In the genomic region with DNA sequence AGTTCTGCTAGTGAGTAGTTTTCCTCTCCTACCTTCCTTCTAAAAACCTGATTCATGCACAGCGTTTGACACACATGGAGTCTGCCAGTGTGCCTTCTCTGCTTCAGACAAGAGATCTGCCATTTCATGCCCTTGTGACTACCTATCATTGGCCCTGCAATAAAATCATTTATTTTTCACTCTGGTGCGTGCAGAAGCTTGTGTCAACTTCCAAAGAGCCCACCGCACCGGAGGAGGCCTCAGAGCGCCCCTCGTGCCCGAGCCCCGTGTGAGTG, we compare ENCODE assay signal across 9 cellular contexts. TPM values are rescaled to one million over a fixed set of nuclear protein-coding genes. Genes with fewer than 3 reads are reported as not detected.
DNase-seq lines count a peak whose midpoint lies in the region; ATAC-seq and TF ChIP-seq lines count a peak whose summit lies in the region.
"Had no signal": no experiment of that assay in that cellular context is flagged by ENCODE, and none has a peak within 500 bp of the region (broad histone marks: within the 10 kb centered on the region; RNA-seq: fewer than 3 reads in every experiment).

No MANE protein-coding gene starts in this region.

- H3K4me1 ChIP-seq in left ventricle myocardium inferior (peaks cover 80% of the 10 kb centered on the region), tibial artery (peaks cover 0 to 52% (median 10%) of the 10 kb centered on the region in 4 donors)
- H3K4me1 ChIP-seq in effector memory CD4-positive, alpha-beta T cell (ENCODE audit: control insufficient read depth, insufficient read depth, low read length, poor library complexity, severe bottlenecking), result peaks cover 31% of the 10 kb centered on the region

- H3K27ac ChIP-seq in left ventricle myocardium inferior (replicated peaks) (peak overlapping the region; percentile 54), tibial artery (peak overlapping the region; percentile 15 to 33)
- H3K27ac ChIP-seq in effector memory CD4-positive, alpha-beta T cell (ENCODE audit: insufficient read depth, low read length, poor library complexity, severe bottlenecking), result no peak overlapping the region

- POLR2A ChIA-PET in activated CD8-positive, alpha-beta T cell treated with anti-CD3 and anti-CD28 coated beads, Interleukin-2, amount 10 ng/mL, durations not matched to agents 7 days and 5 days (lab: Charles Lee), result interaction anchor here (1.2 to 11.0 kb wide), 3 partner anchors 8 to 69 kb away, joined by 3 to 158 read pairs (median 3); a partner anchor contains a TSS

- H3K36me3 ChIP-seq in left ventricle myocardium inferior, result peaks cover 91% of the 10 kb centered on the region
- peaks cover 57 to 99% (median 88%) of the 10 kb centered on the region in 3 donors for H3K36me3 ChIP-seq in tibial artery
- peaks cover 70% of the 10 kb centered on the region for H3K36me3 ChIP-seq in effector memory CD4-positive, alpha-beta T cell (ENCODE audit: control insufficient read depth, insufficient read depth, low read length)

- DNase-seq in left ventricle myocardium inferior, result no peak
- DNase-seq in Right ventricle myocardium superior, result no peak
- no peak for DNase-seq in activated CD8-positive, alpha-beta T cell treated with anti-CD3 and anti-CD28 coated beads, Interleukin-2, amount 10 ng/mL, durations not matched to agents 7 days and 5 days
- DNase-seq in memory B cell (ENCODE audit: low spot score in 2 of 2), result no peak
- no peak for DNase-seq in tibial artery
- no peak for DNase-seq in effector memory CD4-positive, alpha-beta T cell
- DNase-seq in lower leg skin (ENCODE audit: low spot score in 2 of 2), result no peak

- TF ChIP-seq POLR2A in lower leg skin (IDR thresholded peaks at IDR 0.05), result no peak

- H3K9me3 Mint-ChIP-seq in activated CD8-positive, alpha-beta T cell treated with anti-CD3 and anti-CD28 coated beads, Interleukin-2, amount 10 ng/mL, durations not matched to agents 7 days and 5 days (ENCODE audit: insufficient read depth), result no peaks in the 10 kb centered on the region
- H3K9me3 Mint-ChIP-seq in memory B cell, result no peaks in the 10 kb centered on the region

- CTCF ChIA-PET in activated CD8-positive, alpha-beta T cell treated with anti-CD3 and anti-CD28 coated beads, Interleukin-2, amount 10 ng/mL, durations not matched to agents 7 days and 5 days (lab: Charles Lee), result no interaction called here

- H3K9me3 ChIP-seq in left ventricle myocardium inferior (replicated peaks) (no peaks in the 10 kb centered on the region), tibial artery (no peaks in the 10 kb centered on the region)
- no peaks in the 10 kb centered on the region for H3K9me3 ChIP-seq in effector memory CD4-positive, alpha-beta T cell (ENCODE audit: control insufficient read depth, low read length)

- H3K27me3 ChIP-seq in left ventricle myocardium inferior (ENCODE audit: low read depth), result no peaks in the 10 kb centered on the region
- H3K27me3 ChIP-seq in tibial artery, result no peaks in the 10 kb centered on the region
- no peaks in the 10 kb centered on the region for H3K27me3 ChIP-seq in effector memory CD4-positive, alpha-beta T cell (replicated peaks; ENCODE audit: control insufficient read depth, insufficient read depth, low read length, poor library complexity, severe bottlenecking)

- H3K4me3 ChIP-seq in left ventricle myocardium inferior, result no peak overlapping the region
- H3K4me3 ChIP-seq in tibial artery, result no peak overlapping the region
- no peak overlapping the region for H3K4me3 ChIP-seq in effector memory CD4-positive, alpha-beta T cell (ENCODE audit: insufficient read depth, low read depth, low read length, poor library complexity, severe bottlenecking)
- no peak overlapping the region for H3K4me3 ChIP-seq in lower leg skin (ENCODE audit: low read depth, poor library complexity, severe bottlenecking)
- H3K4me3 ChIP-seq: coronary artery had no signal

- H3K27ac Mint-ChIP-seq in activated CD8-positive, alpha-beta T cell treated with anti-CD3 and anti-CD28 coated beads, Interleukin-2, amount 10 ng/mL, durations not matched to agents 7 days and 5 days, result peak overlapping the region; percentile 69
- H3K27ac Mint-ChIP-seq in memory B cell, result peak overlapping the region; percentile 72

- peaks cover 63% of the 10 kb centered on the region for H3K4me1 Mint-ChIP-seq in activated CD8-positive, alpha-beta T cell treated with anti-CD3 and anti-CD28 coated beads, Interleukin-2, amount 10 ng/mL, durations not matched to agents 7 days and 5 days (ENCODE audit: low read depth)
- H3K4me1 Mint-ChIP-seq in memory B cell, result peaks cover 12% of the 10 kb centered on the region

- TF ChIP-seq CTCF in left ventricle myocardium inferior (IDR thresholded peaks at IDR 0.05; ENCODE audit: borderline replicate concordance) (no peak), tibial artery (IDR thresholded peaks at IDR 0.05) (no peak), lower leg skin (IDR thresholded peaks at IDR 0.05) (no peak)

- H3K27me3 Mint-ChIP-seq in activated CD8-positive, alpha-beta T cell treated with anti-CD3 and anti-CD28 coated beads, Interleukin-2, amount 10 ng/mL, durations not matched to agents 7 days and 5 days (ENCODE audit: low read depth), result no peaks in the 10 kb centered on the region
- H3K27me3 Mint-ChIP-seq in memory B cell, result no peaks in the 10 kb centered on the region

- intact Hi-C loops in left ventricle myocardium inferior (cut with micrococcal nuclease) (no loop called here), Right ventricle myocardium superior (cut with DNase I) (loop anchor here (10.0 kb wide), 1 partner anchor 115 kb away; no protein-coding TSS in a partner anchor), tibial artery (cut with DNase I; ENCODE audit: low total_unique reads) (no loop called here), lower leg skin (cut with DNase I; ENCODE audit: low total_unique reads) (no loop called here)

- H3K36me3 Mint-ChIP-seq in activated CD8-positive, alpha-beta T cell treated with anti-CD3 and anti-CD28 coated beads, Interleukin-2, amount 10 ng/mL, durations not matched to agents 7 days and 5 days (ENCODE audit: low read depth), result peaks cover 71% of the 10 kb centered on the region
- H3K36me3 Mint-ChIP-seq in memory B cell, result peaks cover 48% of the 10 kb centered on the region

- ATAC-seq in Right ventricle myocardium superior (ENCODE audit: poor library complexity), result no peak
- no peak for ATAC-seq in activated CD8-positive, alpha-beta T cell treated with anti-CD3 and anti-CD28 coated beads, Interleukin-2, amount 10 ng/mL, durations not matched to agents 7 days and 5 days
- no peak for ATAC-seq in memory B cell (ENCODE audit: low read depth)
- ATAC-seq in SK-N-SH treated with all-trans-retinoic acid at 6 μM for 48 hours, result no peak

- 79% methylated on average over 8 of the region's 8 CpGs for WGBS in lower leg skin, 2 donors

- H3K4me3 Mint-ChIP-seq in activated CD8-positive, alpha-beta T cell treated with anti-CD3 and anti-CD28 coated beads, Interleukin-2, amount 10 ng/mL, durations not matched to agents 7 days and 5 days, result no peak overlapping the region
- no peak overlapping the region for H3K4me3 Mint-ChIP-seq in memory B cell

TF ChIP-seq in SK-N-SH treated with all-trans-retinoic acid at 6 μM for 48 hours, 23 proteins besides CTCF, POLR2A, EP300 and RAD21:
- no peak for TF ChIP-seq OSR1 (CRISPR knock-in tag; IDR thresholded peaks at IDR 0.05)
- TF ChIP-seq PPARA (CRISPR knock-in tag; IDR thresholded peaks at IDR 0.05; ENCODE audit: borderline replicate concordance), result no peak
- TF ChIP-seq, protein P1, sequence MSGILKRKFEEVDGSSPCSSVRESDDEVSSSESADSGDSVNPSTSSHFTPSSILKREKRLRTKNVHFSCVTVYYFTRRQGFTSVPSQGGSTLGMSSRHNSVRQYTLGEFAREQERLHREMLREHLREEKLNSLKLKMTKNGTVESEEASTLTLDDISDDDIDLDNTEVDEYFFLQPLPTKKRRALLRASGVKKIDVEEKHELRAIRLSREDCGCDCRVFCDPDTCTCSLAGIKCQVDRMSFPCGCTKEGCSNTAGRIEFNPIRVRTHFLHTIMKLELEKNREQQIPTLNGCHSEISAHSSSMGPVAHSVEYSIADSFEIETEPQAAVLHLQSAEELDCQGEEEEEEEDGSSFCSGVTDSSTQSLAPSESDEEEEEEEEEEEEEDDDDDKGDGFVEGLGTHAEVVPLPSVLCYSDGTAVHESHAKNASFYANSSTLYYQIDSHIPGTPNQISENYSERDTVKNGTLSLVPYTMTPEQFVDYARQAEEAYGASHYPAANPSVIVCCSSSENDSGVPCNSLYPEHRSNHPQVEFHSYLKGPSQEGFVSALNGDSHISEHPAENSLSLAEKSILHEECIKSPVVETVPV (CRISPR knock-in tag; IDR thresholded peaks at IDR 0.05), result no peak
- no peak for TF ChIP-seq ZNF70 (CRISPR knock-in tag; IDR thresholded peaks at IDR 0.05)
- TF ChIP-seq, protein P2, sequence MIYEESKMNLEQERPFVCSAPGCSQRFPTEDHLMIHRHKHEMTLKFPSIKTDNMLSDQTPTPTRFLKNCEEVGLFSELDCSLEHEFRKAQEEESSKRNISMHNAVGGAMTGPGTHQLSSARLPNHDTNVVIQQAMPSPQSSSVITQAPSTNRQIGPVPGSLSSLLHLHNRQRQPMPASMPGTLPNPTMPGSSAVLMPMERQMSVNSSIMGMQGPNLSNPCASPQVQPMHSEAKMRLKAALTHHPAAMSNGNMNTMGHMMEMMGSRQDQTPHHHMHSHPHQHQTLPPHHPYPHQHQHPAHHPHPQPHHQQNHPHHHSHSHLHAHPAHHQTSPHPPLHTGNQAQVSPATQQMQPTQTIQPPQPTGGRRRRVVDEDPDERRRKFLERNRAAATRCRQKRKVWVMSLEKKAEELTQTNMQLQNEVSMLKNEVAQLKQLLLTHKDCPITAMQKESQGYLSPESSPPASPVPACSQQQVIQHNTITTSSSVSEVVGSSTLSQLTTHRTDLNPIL (CRISPR knock-in tag; IDR thresholded peaks at IDR 0.05; ENCODE audit: low read depth), result no peak

RNA-seq across cellular contexts. Expression of a gene that starts 13.7 kb away (rescaled TPM):
- total RNA-seq in left ventricle myocardium inferior (207 TPM), Right ventricle myocardium superior (221 TPM), lower leg skin (100 to 1,000 TPM; 182 to 474 (median 317) TPM)
- total RNA-seq in activated CD8-positive, alpha-beta T cell treated with anti-CD3 and anti-CD28 coated beads, Interleukin-2, amount 10 ng/mL, durations not matched to agents 7 days and 5 days, result 100 to 1,000 TPM; 869 to 884 TPM

RNA-seq across cellular contexts. Expression of a gene that starts 59.4 kb away (rescaled TPM):
- 21.5 TPM for total RNA-seq in left ventricle myocardium inferior
- total RNA-seq in Right ventricle myocardium superior, result 20.5 TPM
- total RNA-seq in activated CD8-positive, alpha-beta T cell treated with anti-CD3 and anti-CD28 coated beads, Interleukin-2, amount 10 ng/mL, durations not matched to agents 7 days and 5 days, result 10 to 100 TPM; 43.4 to 46.3 TPM
- total RNA-seq in lower leg skin, result 10 to 100 TPM; 36.4 to 76.1 (median 54.9) TPM
